In genomic region chr22:35148381-35148780, GRCh38 we compare ENCODE assay signal across 15 cellular contexts.
DNase-seq lines count a peak whose midpoint lies in the region; ATAC-seq and TF ChIP-seq lines count a peak whose summit lies in the region.
"Had no signal": no experiment of that assay in that cellular context is flagged by ENCODE, and none has a peak within 500 bp of the region (broad histone marks: within the 10 kb centered on the region; RNA-seq: fewer than 3 reads in every experiment).

No MANE protein-coding gene starts in this region.

- H3K4me3 Mint-ChIP-seq in GM23338, result no peak overlapping the region
- H3K4me3 Mint-ChIP-seq: CD4-positive, alpha-beta memory T cell had no signal

- no peaks in the 10 kb centered on the region for H3K27me3 ChIP-seq in GM23338 (ENCODE audit: insufficient read depth)
- H3K27me3 ChIP-seq in suprapubic skin, result peaks cover 27% of the 10 kb centered on the region
- H3K27me3 ChIP-seq: BE2C had no signal

- H3F3A ChIP-seq in GM23338 (replicated peaks; ENCODE audit: low read depth), result no peaks in the 10 kb centered on the region

- TF ChIP-seq CTCF in GM23338 (conservative IDR thresholded peaks at IDR 0.05; ENCODE audit: low read depth in 2 of 2), result no peak
- no peak for TF ChIP-seq CTCF in suprapubic skin (IDR thresholded peaks at IDR 0.05)

- H3K27me3 Mint-ChIP-seq in GM23338 (ENCODE audit: insufficient read depth, low read depth, poor library complexity), result peaks cover 6% of the 10 kb centered on the region

- ATAC-seq in GM23338, result no peak
- ATAC-seq: A549, HCT116 had no signal

- peaks cover 8% of the 10 kb centered on the region for H3K4me1 ChIP-seq in GM23338 (ENCODE audit: insufficient read depth)
- H3K4me1 ChIP-seq in suprapubic skin, result peaks cover 3% of the 10 kb centered on the region
- H3K4me1 ChIP-seq: A549, BE2C had no signal

- H3K9me3 ChIP-seq in suprapubic skin, result no peaks in the 10 kb centered on the region
- H3K9me3 ChIP-seq: A549, BE2C had no signal

- DNase-seq in GM23338 (ENCODE audit: low spot score) (no peak), NCI-H82 treated with DMSO at 0.1 percent for 48 hours (lab: John Stamatoyannopoulos, UW; ENCODE audit: unreplicated experiment) (peak; percentile 84), islet precursor cell (peak; percentile 28), putamen (ENCODE audit: low spot score) (no peak), suprapubic skin (ENCODE audit: low spot score in 2 of 2) (no peak)
- no peak for DNase-seq in activated CD4-positive, CD25-positive, alpha-beta regulatory T cell treated with anti-CD3 and anti-CD28 coated beads, Interleukin-2, amount 50 U/mL, for 72 hours
- DNase-seq: BE2C; CD4-positive, alpha-beta memory T cell; DND-41; GDM1; IMR-90; KBM-7 had no signal

- no peak for TF ChIP-seq EP300 in suprapubic skin (IDR thresholded peaks at IDR 0.05)

- H3K79me2 ChIP-seq in GM23338 (replicated peaks; ENCODE audit: insufficient read depth), result no peaks in the 10 kb centered on the region

- H3K27ac Mint-ChIP-seq in GM23338, result no peak overlapping the region
- H3K27ac Mint-ChIP-seq: CD4-positive, alpha-beta memory T cell had no signal

- H3K4me3 ChIP-seq in GM23338 (no peak overlapping the region), suprapubic skin (no peak overlapping the region)
- H3K4me3 ChIP-seq: A549 had no signal

- H3K36me3 ChIP-seq in GM23338 (ENCODE audit: insufficient read depth), result no peaks in the 10 kb centered on the region
- H3K36me3 ChIP-seq in suprapubic skin, result no peaks in the 10 kb centered on the region
- H3K36me3 ChIP-seq: BE2C had no signal

- H3K9me3 Mint-ChIP-seq in GM23338, result peaks cover 4% of the 10 kb centered on the region
- H3K9me3 Mint-ChIP-seq: CD4-positive, alpha-beta memory T cell had no signal

- no peaks in the 10 kb centered on the region; the same call in 2 of the 3 replicates for H3K36me3 Mint-ChIP-seq in GM23338 (ENCODE audit: low read depth)
- H3K36me3 Mint-ChIP-seq: CD4-positive, alpha-beta memory T cell had no signal

- TF ChIP-seq POLR2A in suprapubic skin (IDR thresholded peaks at IDR 0.05), result no peak

- H3K27ac ChIP-seq in GM23338 (ENCODE audit: low read depth) (no peak overlapping the region), suprapubic skin (no peak overlapping the region)
- H3K27ac ChIP-seq: A549, C4-2B had no signal

- H4K20me1 ChIP-seq in GM23338 (replicated peaks; ENCODE audit: insufficient read depth), result no peaks in the 10 kb centered on the region

- H3K4me1 Mint-ChIP-seq in GM23338, result peaks cover 23% of the 10 kb centered on the region

- WGBS in suprapubic skin, result 44% methylated on average over 2 of the region's 2 CpGs

- peaks cover 11% of the 10 kb centered on the region for H3K9me2 ChIP-seq in GM23338 (ENCODE audit: insufficient read depth)

- no peak overlapping the region for H3K4me2 ChIP-seq in GM23338
- H3K4me2 ChIP-seq: A549 had no signal

- H2AFZ ChIP-seq in GM23338, result peak overlapping the region; percentile 38; the same call in 1 of the 2 replicates

TF ChIP-seq in GM23338, 12 proteins besides CTCF, POLR2A, EP300 and RAD21:
- TF ChIP-seq EZH2 (IDR thresholded peaks at IDR 0.05; ENCODE audit: low read depth, unreplicated experiment) (no peak), NANOG (IDR thresholded peaks at IDR 0.05; ENCODE audit: borderline replicate concordance) (no peak), ZNF331 (CRISPR knock-in tag; IDR thresholded peaks at IDR 0.05; ENCODE audit: low read depth) (no peak), CREB1 (CRISPR knock-in tag; IDR thresholded peaks at IDR 0.05; ENCODE audit: low read depth) (no peak), JUNB (IDR thresholded peaks at IDR 0.05; ENCODE audit: unreplicated experiment) (no peak), STAT1 (IDR thresholded peaks at IDR 0.05; ENCODE audit: unreplicated experiment) (no peak)

Comparison
In these comparisons a context has a peak if more than half of its experiments do, and no peak if none do; other contexts are left out.
1. DNase-seq: peak in NCI-H82 treated with DMSO at 0.1 percent for 48 hours (single experiment) and islet precursor cell (single experiment); none in GM23338 (single experiment), putamen (single experiment), activated CD4-positive, CD25-positive, alpha-beta regulatory T cell treated with anti-CD3 and anti-CD28 coated beads, Interleukin-2, amount 50 U/mL, for 72 hours (single experiment) and suprapubic skin (0 of 2).